Comparison of ENCODE assay signal across 18 cellular contexts in the genomic region with DNA sequence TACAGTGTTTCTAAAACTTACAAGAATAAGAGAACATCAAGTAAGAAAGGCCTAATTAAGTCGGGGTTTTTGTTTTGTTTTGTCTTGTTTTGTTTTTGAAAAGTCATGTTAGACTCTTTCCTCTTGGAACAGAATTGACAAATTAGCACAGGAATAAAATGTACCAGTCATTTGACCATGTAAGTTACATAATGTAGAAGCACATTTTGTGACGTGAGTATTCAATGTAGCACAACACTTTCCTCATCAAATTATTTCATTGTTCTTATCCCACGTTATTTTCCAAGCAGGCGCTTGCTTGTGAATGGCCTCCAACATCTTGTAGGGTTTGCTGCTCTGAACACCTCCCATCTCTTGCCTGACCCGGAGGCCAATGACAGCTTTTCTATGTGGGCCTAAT. TPM values are rescaled to one million over a fixed set of nuclear protein-coding genes. Genes with fewer than 3 reads are reported as not detected.
"Had no signal": no experiment of that assay in that cellular context is flagged by ENCODE, and none has a peak within 500 bp of the region (broad histone marks: within the 10 kb centered on the region; RNA-seq: fewer than 3 reads in every experiment).

No MANE protein-coding gene starts in this region.

- H3K27me3 Mint-ChIP-seq: activated naive CD8-positive, alpha-beta T cell treated with anti-CD3 and anti-CD28 coated beads for 36 hours; naive thymus-derived CD8-positive, alpha-beta T cell; stimulated activated memory B cell treated with anti-CD40 and anti-IgM and Interleukin-4, amounts not matched to agents 10 μg/mL and 1 μg/mL and 100 μg/mL, for 72 hours; type B pancreatic cell had no signal

- ATAC-seq: naive thymus-derived CD8-positive, alpha-beta T cell; stimulated activated memory B cell treated with anti-CD40 and anti-IgM and Interleukin-4, amounts not matched to agents 10 μg/mL and 1 μg/mL and 100 μg/mL, for 72 hours had no signal

- H3K36me3 ChIP-seq: colonic mucosa, neutrophil, right atrium auricular region had no signal

- H3K9me3 Mint-ChIP-seq: activated naive CD8-positive, alpha-beta T cell treated with anti-CD3 and anti-CD28 coated beads for 36 hours; stimulated activated memory B cell treated with anti-CD40 and anti-IgM and Interleukin-4, amounts not matched to agents 10 μg/mL and 1 μg/mL and 100 μg/mL, for 72 hours; T-helper 2 cell treated with Interferon-gamma antibody and Interleukin-4, amounts not matched to agents 5 μg/mL and 100 μg/mL, for 36 hours had no signal

- H3K27me3 ChIP-seq: colonic mucosa, neutrophil, right atrium auricular region had no signal

- H3K9me3 ChIP-seq: colonic mucosa, neutrophil, right atrium auricular region had no signal

- H3K27ac ChIP-seq: colonic mucosa, neutrophil, right atrium auricular region had no signal

- H3K4me3 Mint-ChIP-seq: activated naive CD8-positive, alpha-beta T cell treated with anti-CD3 and anti-CD28 coated beads for 36 hours; stimulated activated memory B cell treated with anti-CD40 and anti-IgM and Interleukin-4, amounts not matched to agents 10 μg/mL and 1 μg/mL and 100 μg/mL, for 72 hours; T-helper 2 cell treated with Interferon-gamma antibody and Interleukin-4, amounts not matched to agents 5 μg/mL and 100 μg/mL, for 36 hours; type B pancreatic cell had no signal

- H3K27ac Mint-ChIP-seq: activated naive CD8-positive, alpha-beta T cell treated with anti-CD3 and anti-CD28 coated beads for 36 hours; stimulated activated memory B cell treated with anti-CD40 and anti-IgM and Interleukin-4, amounts not matched to agents 10 μg/mL and 1 μg/mL and 100 μg/mL, for 72 hours; T-helper 2 cell treated with Interferon-gamma antibody and Interleukin-4, amounts not matched to agents 5 μg/mL and 100 μg/mL, for 36 hours; type B pancreatic cell had no signal

- DNase-seq: activated CD4-positive, alpha-beta T cell treated with anti-CD3 and anti-CD28 coated beads for 1 hour; activated CD4-positive, alpha-beta T cell treated with anti-CD3 and anti-CD28 coated beads, Interleukin-2, amount 50 U/mL, for 48 hours; activated gamma-delta T cell treated with Interleukin-2 at 50 U/mL for 16 hours; activated naive CD8-positive, alpha-beta T cell treated with anti-CD3 and anti-CD28 coated beads for 36 hours; activated T-cell treated with anti-CD3 and anti-CD28 coated beads, Interleukin-2, amount 50 U/mL, for 48 hours; colonic mucosa; effector CD4-positive, alpha-beta T cell; mammary epithelial cell; naive thymus-derived CD8-positive, alpha-beta T cell; SW 1271 had no signal

- H3K4me3 ChIP-seq: colonic mucosa, right atrium auricular region had no signal

- H3K36me3 Mint-ChIP-seq: naive thymus-derived CD8-positive, alpha-beta T cell; stimulated activated memory B cell treated with anti-CD40 and anti-IgM and Interleukin-4, amounts not matched to agents 10 μg/mL and 1 μg/mL and 100 μg/mL, for 72 hours; type B pancreatic cell had no signal

RNA-seq across cellular contexts. Expression of a gene that starts 34.7 kb away (rescaled TPM):
- total RNA-seq: activated naive CD8-positive, alpha-beta T cell treated with anti-CD3 and anti-CD28 coated beads for 36 hours; bronchial epithelial cell; epithelial cell of proximal tubule; mammary epithelial cell; mononuclear cell; naive thymus-derived CD8-positive, alpha-beta T cell; right atrium auricular region had no signal
